In genomic region chr6:96991618-96992355, GRCh38 we compare ENCODE assay signal across 22 cellular contexts.
A peak's percentile ranks its signal among the peaks of the same experiment; 100 is the strongest.
DNase-seq lines count a peak whose midpoint lies in the region; ATAC-seq and TF ChIP-seq lines count a peak whose summit lies in the region.
"Had no signal": no experiment of that assay in that cellular context is flagged by ENCODE, and none has a peak within 500 bp of the region (broad histone marks: within the 10 kb centered on the region; RNA-seq: fewer than 3 reads in every experiment).

No MANE protein-coding gene starts in this region.

- H3K27ac ChIP-seq in caudate nucleus (ENCODE audit: low read depth, low read length) (peak overlapping the region; percentile 16), aorta (ENCODE audit: low read depth in 1 of 2, low read length in 2 of 2) (no peak overlapping the region), WERI-Rb-1 (no peak overlapping the region)

- intact Hi-C loops in sciatic nerve (cut with DNase I) (no loop called here), aorta (cut with DNase I) (no loop called here)

- H3K9me3 ChIP-seq in aorta (ENCODE audit: control insufficient read depth, low read length) (no peaks in the 10 kb centered on the region), WERI-Rb-1 (ENCODE audit: severe bottlenecking) (no peaks in the 10 kb centered on the region)
- H3K9me3 ChIP-seq: BE2C, MG63 had no signal

- peak; percentile 30 for ATAC-seq in sciatic nerve
- ATAC-seq in aorta (ENCODE audit: low FRiP score), result peak; percentile 36
- ATAC-seq: HCT116 had no signal

- peaks cover 4% of the 10 kb centered on the region for H3K9me3 Mint-ChIP-seq in endothelial cell (ENCODE audit: unreplicated experiment)

- no peak for TF ChIP-seq CTCF in endothelial cell (IDR thresholded peaks at IDR 0.05; ENCODE audit: unreplicated experiment)
- TF ChIP-seq CTCF in WERI-Rb-1 (IDR thresholded peaks at IDR 0.05; ENCODE audit: low read depth, low read length), result no peak

- H3K27ac Mint-ChIP-seq in endothelial cell (ENCODE audit: unreplicated experiment), result peak overlapping the region; percentile 67

- H3K27me3 Mint-ChIP-seq in endothelial cell (ENCODE audit: unreplicated experiment), result peaks cover under 1% of the 10 kb centered on the region

- DNase-seq in caudate nucleus (lab: John Stamatoyannopoulos, UW) (no peak), endothelial cell (ENCODE audit: low spot score) (no peak), sciatic nerve (ENCODE audit: low spot score) (no peak), aorta (no peak), C1 segment of cervical spinal cord (lab: John Stamatoyannopoulos, UW) (no peak), WERI-Rb-1 (no peak)
- DNase-seq in activated CD4-positive, alpha-beta T cell treated with anti-CD3 and anti-CD28 coated beads, Interleukin-2, amount 50 U/mL, for 48 hours, result no peak
- DNase-seq: BE2C, Calu3, DMS79 treated with DMSO at 0.1 percent for 48 hours, GF-D8, KG1, MG63, NCI-H1105 treated with DMSO at 0.1 percent for 48 hours, NCI-H146, NCI-H1930, NCI-H2107, NCI-H446, NCI-H524 treated with DMSO at 0.1 percent for 48 hours, NCI-H774, SIG-M5 had no signal

- H3K27me3 ChIP-seq in aorta (ENCODE audit: control insufficient read depth in 1 of 2, insufficient read depth in 2 of 2, low read length in 1 of 2), result no peaks in the 10 kb centered on the region
- no peaks in the 10 kb centered on the region for H3K27me3 ChIP-seq in WERI-Rb-1 (ENCODE audit: insufficient read depth, low read depth, severe bottlenecking)
- H3K27me3 ChIP-seq: BE2C, MG63 had no signal

- no peaks in the 10 kb centered on the region for H3K4me1 ChIP-seq in aorta (ENCODE audit: control insufficient read depth in 1 of 2, insufficient read depth in 2 of 2, low read length in 2 of 2)
- H3K4me1 ChIP-seq: BE2C had no signal

- H3K4me3 ChIP-seq in aorta (ENCODE audit: low read length in 2 of 2) (no peak overlapping the region), WERI-Rb-1 (ENCODE audit: low read depth, low read length) (no peak overlapping the region)
- H3K4me3 ChIP-seq: MG63 had no signal

- no peak overlapping the region for H3K4me3 Mint-ChIP-seq in endothelial cell (ENCODE audit: unreplicated experiment)

- H3K36me3 ChIP-seq in aorta (ENCODE audit: control insufficient read depth in 1 of 2, insufficient read depth in 2 of 2, low read length in 1 of 2), result no peaks in the 10 kb centered on the region
- H3K36me3 ChIP-seq in WERI-Rb-1, result no peaks in the 10 kb centered on the region
- H3K36me3 ChIP-seq: BE2C, MG63 had no signal

- H3K4me1 Mint-ChIP-seq in endothelial cell (ENCODE audit: unreplicated experiment), result peaks cover 8% of the 10 kb centered on the region

- H3K36me3 Mint-ChIP-seq in endothelial cell (ENCODE audit: low read depth, unreplicated experiment), result no peaks in the 10 kb centered on the region

- 93% methylated on average over 30 of the region's 30 CpGs for WGBS in aorta, 2 donors
